23 cellular contexts compared by ENCODE assay signal in the genomic region with DNA sequence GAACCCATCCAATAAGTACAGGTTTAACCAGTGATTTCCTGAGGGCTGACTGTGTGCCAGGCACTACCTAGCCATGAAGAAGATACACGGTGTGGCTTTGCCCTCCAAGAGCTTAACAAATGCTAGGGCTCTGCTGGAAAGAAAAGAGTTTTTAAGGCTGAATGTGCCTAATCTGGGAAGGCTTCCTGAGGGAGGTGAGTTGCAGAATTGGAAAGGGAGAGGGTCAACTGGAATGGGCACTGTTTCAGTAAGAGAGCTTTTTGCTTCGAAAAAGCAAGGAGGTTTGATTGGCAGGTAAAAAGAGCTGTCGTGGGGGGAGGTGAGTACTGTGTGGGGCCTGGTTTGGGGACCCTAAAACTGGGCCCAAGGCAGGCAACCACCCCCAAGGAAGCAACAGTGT. TPM values are rescaled to one million over a fixed set of nuclear protein-coding genes. Genes with fewer than 3 reads are reported as not detected.
DNase-seq lines count a peak whose midpoint lies in the region; ATAC-seq and TF ChIP-seq lines count a peak whose summit lies in the region.
"Had no signal": no experiment of that assay in that cellular context is flagged by ENCODE, and none has a peak within 500 bp of the region (broad histone marks: within the 10 kb centered on the region; RNA-seq: fewer than 3 reads in every experiment).

No MANE protein-coding gene starts in this region.

- no peak overlapping the region for H3K18ac ChIP-seq in H9 (ENCODE audit: insufficient read length, low read depth, low read length)

- H3K36me3 ChIP-seq in body of pancreas (replicated peaks in 1 of 2; ENCODE audit: insufficient read depth in 1 of 2, low read depth in 2 of 2) (no peaks in the 10 kb centered on the region), stomach (no peaks in the 10 kb centered on the region), MM.1S (replicated peaks; ENCODE audit: insufficient read depth, low read length) (no peaks in the 10 kb centered on the region)
- H3K36me3 ChIP-seq: ascending aorta, SJCRH30 had no signal

- H3K9me3 Mint-ChIP-seq in H9: no peaks in the 10 kb centered on the region
- H3K9me3 Mint-ChIP-seq in glutamatergic neuron (ENCODE audit: unreplicated experiment): peaks cover 5% of the 10 kb centered on the region
- no peaks in the 10 kb centered on the region for H3K9me3 Mint-ChIP-seq in activated naive CD4-positive, alpha-beta T cell treated with anti-CD3 and anti-CD28 coated beads, Interleukin-2, amount 50 U/mL, for 72 hours
- H3K9me3 Mint-ChIP-seq: activated naive CD4-positive, alpha-beta T cell treated with anti-CD3 and anti-CD28 coated beads for 36 hours; activated T-cell treated with anti-CD3 and anti-CD28 coated beads, Interleukin-2, amount 50 U/mL, for 24 hours; mesothelial cell of epicardium had no signal

- peaks cover 6% of the 10 kb centered on the region for H3K79me1 ChIP-seq in H9 (ENCODE audit: insufficient read depth, low read depth, low read length, poor library complexity, severe bottlenecking)

- no peak overlapping the region for H3T11ph ChIP-seq in H9 (ENCODE audit: low read length)

- H3K4me3 ChIP-seq in body of pancreas: no peak overlapping the region
- H3K4me3 ChIP-seq in stomach: peak overlapping the region in 2 of 4 donors; percentile 26 to 46
- H3K4me3 ChIP-seq in MM.1S (ENCODE audit: low read length): no peak overlapping the region
- H3K4me3 ChIP-seq: ascending aorta, SJCRH30 had no signal

- peaks cover 13% of the 10 kb centered on the region for H3K23me2 ChIP-seq in H9 (ENCODE audit: insufficient read length, low read depth, low read length, poor library complexity, severe bottlenecking)

- H3K27me3 ChIP-seq in H9 (ENCODE audit: insufficient read depth, low read length): no peaks in the 10 kb centered on the region
- no peaks in the 10 kb centered on the region for H3K27me3 ChIP-seq in body of pancreas
- H3K27me3 ChIP-seq in stomach: peaks cover 0 to 26% (median 13%) of the 10 kb centered on the region in 3 donors
- 0 out of 2 replicates have a peak, but pooled peaks cover 3% of the 10 kb centered on the region for H3K27me3 ChIP-seq in MM.1S (replicated peaks; ENCODE audit: insufficient read depth, low read length)
- H3K27me3 ChIP-seq: SJCRH30 had no signal

- DNase-seq in H9 (no peak), body of pancreas (no peak), glutamatergic neuron (no peak), stomach (no peak), MM.1S (no peak), CD1c-positive myeloid dendritic cell (ENCODE audit: extremely low spot score) (no peak)
- no peak for DNase-seq in activated naive CD4-positive, alpha-beta T cell treated with anti-CD3 and anti-CD28 coated beads, Interleukin-2, amount 50 U/mL, for 72 hours (ENCODE audit: low spot score in 2 of 2)
- DNase-seq: activated CD4-positive, CD25-positive, alpha-beta regulatory T cell; activated CD8-positive, alpha-beta T cell treated with anti-CD3 and anti-CD28 coated beads, Interleukin-2, amount 10 ng/mL, durations not matched to agents 7 days and 5 days; activated naive CD4-positive, alpha-beta T cell treated with anti-CD3 and anti-CD28 coated beads for 36 hours; activated T-cell treated with anti-CD3 and anti-CD28 coated beads, Interleukin-2, amount 50 U/mL, for 24 hours; foreskin fibroblast; Karpas-422; left cardiac atrium; stimulated activated CD4-positive, alpha-beta T cell treated with anti-CD3 and anti-CD28 coated beads, Interleukin-12 subunit alpha, Interleukin-12 subunit beta, amount 100 ng/mL, for 4 hours; stimulated activated CD8-positive, alpha-beta memory T cell treated with anti-CD3 and anti-CD28 coated beads, Interleukin-4, amount 100 ng/mL, for 48 hours; substantia nigra; T-helper 17 cell had no signal

- no peaks in the 10 kb centered on the region for H3K9me3 ChIP-seq in H9 (ENCODE audit: control insufficient read depth, low read depth, low read length)
- H3K9me3 ChIP-seq in body of pancreas: no peaks in the 10 kb centered on the region
- H3K9me3 ChIP-seq in stomach: no peaks in the 10 kb centered on the region
- no peaks in the 10 kb centered on the region for H3K9me3 ChIP-seq in MM.1S (replicated peaks; ENCODE audit: insufficient read depth, low read length)
- H3K9me3 ChIP-seq: ascending aorta, SJCRH30 had no signal

- H3K4me1 Mint-ChIP-seq in H9: peaks cover 71 to 74% of the 10 kb centered on the region in 2 experiments
- peaks cover 49% of the 10 kb centered on the region for H3K4me1 Mint-ChIP-seq in glutamatergic neuron (ENCODE audit: low read depth, unreplicated experiment)

- H4K8ac ChIP-seq in H9 (replicated peaks; ENCODE audit: insufficient read length, low read depth, low read length): no peak overlapping the region

- no peak overlapping the region for H3K56ac ChIP-seq in H9 (ENCODE audit: insufficient read length, low read depth, low read length)

- H2BK5ac ChIP-seq in H9 (ENCODE audit: insufficient read length, low read length): no peak overlapping the region

- H3K4me1 ChIP-seq in H9 (ENCODE audit: insufficient read depth, low read length): peaks cover 19% of the 10 kb centered on the region
- peaks cover 79% of the 10 kb centered on the region for H3K4me1 ChIP-seq in body of pancreas
- peaks cover 43 to 80% (median 63%) of the 10 kb centered on the region in 4 donors for H3K4me1 ChIP-seq in stomach
- H3K4me1 ChIP-seq in MM.1S (ENCODE audit: low read length): no peaks in the 10 kb centered on the region

- H3K14ac ChIP-seq in H9 (ENCODE audit: insufficient read depth, low read length): no peak overlapping the region; the same call in 1 of the 2 replicates

- H3K27ac ChIP-seq in H9 (ENCODE audit: insufficient read length, low read depth, low read length) (no peak overlapping the region), body of pancreas (peak overlapping the region in 3 of 4 donors; percentile 86 to 89 (median 88)), stomach (peak overlapping the region; percentile 27 to 85 (median 65)), MM.1S (ENCODE audit: low read length) (no peak overlapping the region)
- H3K27ac ChIP-seq: ascending aorta, SJCRH30 had no signal

- H3K27ac Mint-ChIP-seq in H9 (peak overlapping the region in 2 of 3 experiments; percentile 15 to 93; a peak in 3 of 7 replicates), glutamatergic neuron (ENCODE audit: unreplicated experiment) (peak overlapping the region; percentile 99)
- no peak overlapping the region for H3K27ac Mint-ChIP-seq in activated naive CD4-positive, alpha-beta T cell treated with anti-CD3 and anti-CD28 coated beads, Interleukin-2, amount 50 U/mL, for 72 hours
- H3K27ac Mint-ChIP-seq: activated CD8-positive, alpha-beta T cell treated with anti-CD3 and anti-CD28 coated beads, Interleukin-2, amount 10 ng/mL, durations not matched to agents 7 days and 5 days; activated naive CD4-positive, alpha-beta T cell treated with anti-CD3 and anti-CD28 coated beads for 36 hours; activated T-cell treated with anti-CD3 and anti-CD28 coated beads, Interleukin-2, amount 50 U/mL, for 24 hours; T-helper 17 cell had no signal

- no peak overlapping the region for H3K23ac ChIP-seq in H9 (ENCODE audit: insufficient read length, low read depth, low read length)

- peaks cover 22% of the 10 kb centered on the region for H3K27me3 Mint-ChIP-seq in H9 (ENCODE audit: low read depth)
- H3K27me3 Mint-ChIP-seq in glutamatergic neuron (ENCODE audit: unreplicated experiment): peaks cover 13% of the 10 kb centered on the region

- H2BK15ac ChIP-seq in H9 (ENCODE audit: low read depth, low read length): no peak overlapping the region

- H3F3A ChIP-seq in MM.1S (ENCODE audit: insufficient read depth, low read length): no peaks in the 10 kb centered on the region

- H3K4me2 ChIP-seq in H9 (ENCODE audit: insufficient read depth, insufficient read length, low read length): no peak overlapping the region
- no peak overlapping the region for H3K4me2 ChIP-seq in MM.1S (ENCODE audit: low read depth, low read length)

- no peak for TF ChIP-seq POLR2A in body of pancreas (IDR thresholded peaks at IDR 0.05)
- no peak for TF ChIP-seq POLR2A in stomach (IDR thresholded peaks at IDR 0.05)

- no peak overlapping the region for H4K5ac ChIP-seq in H9 (ENCODE audit: insufficient read length, low read depth, low read length)

- H3K9ac ChIP-seq in H9 (ENCODE audit: extremely low read depth, insufficient read length, low read length) (no peak overlapping the region), MM.1S (ENCODE audit: low read length) (no peak overlapping the region)

- H3K4me3 Mint-ChIP-seq in H9 (peak overlapping the region; percentile 21 to 30; a peak in 2 of 5 replicates), glutamatergic neuron (ENCODE audit: unreplicated experiment) (peak overlapping the region; percentile 26)
- H3K4me3 Mint-ChIP-seq: activated CD8-positive, alpha-beta T cell treated with anti-CD3 and anti-CD28 coated beads, Interleukin-2, amount 10 ng/mL, durations not matched to agents 7 days and 5 days; activated naive CD4-positive, alpha-beta T cell treated with anti-CD3 and anti-CD28 coated beads for 36 hours; activated T-cell treated with anti-CD3 and anti-CD28 coated beads, Interleukin-2, amount 50 U/mL, for 24 hours; T-helper 17 cell had no signal

- no peak overlapping the region for H2BK12ac ChIP-seq in H9 (ENCODE audit: insufficient read length, low read depth, low read length)

- H3K79me2 ChIP-seq in H9 (ENCODE audit: insufficient read depth, low read length) (peaks cover 9% of the 10 kb centered on the region; the same call in 1 of the 2 replicates), MM.1S (ENCODE audit: low read length) (no peaks in the 10 kb centered on the region)

- WGBS in H9 (ENCODE audit: extremely low coverage, insufficient read length, low lambda C conversion rate): no CpG with 5 or more reads among the region's 3 CpGs
- WGBS in body of pancreas, 2 donors: 63 to 64% methylated on average over 3 of the region's 3 CpGs
- WGBS in stomach, 5 donors: 78 to 87% (median 84%) methylated on average over 3 of the region's 3 CpGs

- TF ChIP-seq CTCF in H9 (conservative IDR thresholded peaks at IDR 0.05) (no peak), body of pancreas (IDR thresholded peaks at IDR 0.05) (no peak), glutamatergic neuron (IDR thresholded peaks at IDR 0.05; ENCODE audit: partially characterized antibody, unreplicated experiment) (no peak), stomach (IDR thresholded peaks at IDR 0.05) (no peak), MM.1S (IDR thresholded peaks at IDR 0.05; ENCODE audit: low read length) (no peak)

- H2BK120ac ChIP-seq in H9 (ENCODE audit: low read depth, low read length, poor library complexity, severe bottlenecking): no peak overlapping the region

- no peak for TF ChIP-seq EP300 in stomach (IDR thresholded peaks at IDR 0.05)

- H2BK20ac ChIP-seq in H9 (ENCODE audit: low read depth, low read length, poor library complexity, severe bottlenecking): no peak overlapping the region

- peaks cover 10 to 14% (median 11%) of the 10 kb centered on the region in 3 experiments; a peak in 6 of 7 replicates for H3K36me3 Mint-ChIP-seq in H9 (ENCODE audit: insufficient read depth in 1 of 3, low read depth in 3 of 3)
- no peaks in the 10 kb centered on the region for H3K36me3 Mint-ChIP-seq in glutamatergic neuron (ENCODE audit: unreplicated experiment)
- no peaks in the 10 kb centered on the region for H3K36me3 Mint-ChIP-seq in activated naive CD4-positive, alpha-beta T cell treated with anti-CD3 and anti-CD28 coated beads, Interleukin-2, amount 50 U/mL, for 72 hours
- H3K36me3 Mint-ChIP-seq: mesothelial cell of epicardium had no signal

- intact Hi-C loops in body of pancreas (cut with DNase I): no loop called here
- intact Hi-C loops in stomach (cut with DNase I; ENCODE audit: low total_unique reads): no loop called here

- no peak overlapping the region for H2AFZ ChIP-seq in H9 (ENCODE audit: low read length)
- H2AFZ ChIP-seq in MM.1S (ENCODE audit: low read length): no peak overlapping the region

- no peak overlapping the region for H4K91ac ChIP-seq in H9 (ENCODE audit: insufficient read length, low read depth, low read length)

- no peak overlapping the region for H3K4ac ChIP-seq in H9 (ENCODE audit: low read depth, low read length)

- H2AK5ac ChIP-seq in H9 (ENCODE audit: insufficient read length, low read length): no peak overlapping the region

- H4K20me1 ChIP-seq in H9 (ENCODE audit: control insufficient read depth, insufficient read depth, insufficient read length): no peaks in the 10 kb centered on the region
- H4K20me1 ChIP-seq in MM.1S (ENCODE audit: insufficient read depth, low read length): no peaks in the 10 kb centered on the region

- ATAC-seq in body of pancreas (no peak), GM21360 (IDR thresholded peaks at IDR 0.05; ENCODE audit: unreplicated experiment) (no peak)
- no peak for ATAC-seq in activated naive CD4-positive, alpha-beta T cell treated with anti-CD3 and anti-CD28 coated beads, Interleukin-2, amount 50 U/mL, for 72 hours
- ATAC-seq: activated CD8-positive, alpha-beta T cell treated with anti-CD3 and anti-CD28 coated beads, Interleukin-2, amount 10 ng/mL, durations not matched to agents 7 days and 5 days; T-helper 17 cell had no signal

- H3K9me2 ChIP-seq in MM.1S (replicated peaks; ENCODE audit: insufficient read depth, low read length): no peaks in the 10 kb centered on the region

RNA-seq across cellular contexts. Expression of a gene that starts 2.7 kb away (rescaled TPM):
- 17.4 and 19.6 TPM in 2 replicates for total RNA-seq in H9 (2021)
- 1 to 10 TPM; 8.9 to 9.1 TPM for total RNA-seq in body of pancreas
- 1.1 TPM for total RNA-seq in glutamatergic neuron (ENCODE audit: unreplicated experiment)
- 10 to 100 TPM in 2 of 5 donors, 1 to 10 TPM in 2, under 1 TPM in 1; under 0.01 to 17.4 (median 7.3) TPM for total RNA-seq in stomach
- 10 to 100 TPM in 1 of 3 donors, 1 to 10 TPM in 2; 5.7 to 14.2 (median 7.8) TPM for polyA plus RNA-seq in stomach
- 1 to 10 TPM; 1.1 TPM for total RNA-seq in activated naive CD4-positive, alpha-beta T cell treated with anti-CD3 and anti-CD28 coated beads, Interleukin-2, amount 50 U/mL, for 72 hours
- total RNA-seq: ascending aorta, SJCRH30 had no signal

RNA-seq across cellular contexts. Expression of a gene that starts 37.2 kb away (rescaled TPM):
- total RNA-seq in H9 (2021): not detected in 2 replicates
- not detected for total RNA-seq in body of pancreas
- total RNA-seq in glutamatergic neuron (ENCODE audit: unreplicated experiment): not detected
- total RNA-seq in stomach: 1 to 10 TPM in 2 of 5 donors, not detected in 3; 1.1 to 1.3 TPM
- polyA plus RNA-seq in stomach: not detected
- total RNA-seq in activated naive CD4-positive, alpha-beta T cell treated with anti-CD3 and anti-CD28 coated beads, Interleukin-2, amount 50 U/mL, for 72 hours: 1 to 10 TPM; 2.4 to 2.5 TPM
- total RNA-seq: ascending aorta, left cardiac atrium, mesothelial cell of epicardium, renal cortical epithelial cell had no signal

Comparison
In these comparisons a context has a peak if more than half of its experiments do, and no peak if none do; other contexts are left out.
1. H3K27ac ChIP-seq: peak in body of pancreas (3 of 4) and stomach (5 of 5); none in H9 (single experiment) and MM.1S (single experiment).
2. H3K27ac Mint-ChIP-seq: peak in H9 (2 of 3) and glutamatergic neuron (single experiment); none in activated naive CD4-positive, alpha-beta T cell treated with anti-CD3 and anti-CD28 coated beads, Interleukin-2, amount 50 U/mL, for 72 hours (0 of 2).